In the genomic region with DNA sequence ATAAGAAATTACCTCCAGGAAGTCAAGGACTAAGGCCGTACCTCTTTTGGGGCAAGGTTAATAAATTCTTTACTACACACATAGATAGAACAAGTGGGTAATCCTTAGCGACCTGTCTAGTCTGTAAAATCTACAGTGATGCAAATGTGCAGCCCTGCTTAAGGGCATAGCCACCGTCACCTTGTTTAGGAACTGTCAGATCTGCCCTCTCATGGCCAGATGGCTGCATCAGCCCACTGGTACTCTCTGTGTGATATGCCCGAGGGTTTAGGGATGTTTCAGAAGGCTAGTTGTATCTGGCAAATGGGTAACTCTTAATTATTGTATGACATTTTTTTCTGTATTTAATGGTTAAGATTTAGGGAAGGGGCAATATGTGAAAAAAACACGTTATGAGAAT, we compare ENCODE assay signal across 31 cellular contexts.
"Had no signal": no experiment of that assay in that cellular context is flagged by ENCODE, and none has a peak within 500 bp of the region (broad histone marks: within the 10 kb centered on the region; RNA-seq: fewer than 3 reads in every experiment).

No MANE protein-coding gene starts in this region.

- FAIRE-seq: keratinocyte, urothelium cell line had no signal

- DNase-seq: hippocampal formation; kidney glomerular epithelial cell; left cardiac atrium; left lung; lower lobe of right lung; mammary epithelial cell; mesenchymal stem cell; naive B cell; natural killer cell; nephron progenitor cell; ovary; retina; right cardiac atrium; stimulated activated CD4-positive, alpha-beta T cell treated with anti-CD3 and anti-CD28 coated beads, Interleukin-12 subunit alpha, Interleukin-12 subunit beta, amount 100 ng/mL, for 4 hours; stimulated activated CD4-positive, alpha-beta T cell treated with anti-CD3 and anti-CD28 coated beads, Interleukin-15, amount 100 ng/mL, for 24 hours; stimulated activated CD4-positive, alpha-beta T cell treated with anti-CD3 and anti-CD28 coated beads, Interleukin-2, amount 100 ng/mL, for 24 hours; stimulated activated CD4-positive, alpha-beta T cell treated with anti-CD3 and anti-CD28 coated beads, Interleukin-4, amount 100 ng/mL, for 1 hour; stimulated activated naive CD4-positive, alpha-beta T cell; tibial artery; trophoblast cell; upper lobe of right lung had no signal

- H3K36me3 Mint-ChIP-seq: mesothelial cell of epicardium; naive B cell; natural killer cell; stimulated activated effector memory CD8-positive, alpha-beta T cell treated with anti-CD3 and anti-CD28 coated beads, Interleukin-12 subunit alpha, Interleukin-12 subunit beta, amount 100 ng/mL, for 72 hours had no signal

- ATAC-seq: left cardiac atrium; left lung; lower lobe of right lung; natural killer cell; right cardiac atrium; sciatic nerve; stimulated activated effector memory CD8-positive, alpha-beta T cell treated with anti-CD3 and anti-CD28 coated beads, Interleukin-12 subunit alpha, Interleukin-12 subunit beta, amount 100 ng/mL, for 72 hours; upper lobe of right lung had no signal

- H3K4me3 Mint-ChIP-seq: mesothelial cell of epicardium; naive B cell; natural killer cell; nephron progenitor cell; stimulated activated effector memory CD8-positive, alpha-beta T cell treated with anti-CD3 and anti-CD28 coated beads, Interleukin-12 subunit alpha, Interleukin-12 subunit beta, amount 100 ng/mL, for 72 hours; stimulated activated naive CD8-positive, alpha-beta T cell treated with anti-CD3 and anti-CD28 coated beads, Interleukin-15, Interleukin-2, amounts not matched to agents 100 ng/mL and 50 ng/mL, for 24 hours had no signal

- H3K9me3 Mint-ChIP-seq: mesothelial cell of epicardium, nephron progenitor cell had no signal

- H3K9me3 ChIP-seq: left lung, lower lobe of right lung, ovary, suprapubic skin, thoracic aorta, tibial artery, upper lobe of right lung had no signal

- H3K27me3 Mint-ChIP-seq: naive B cell; progenitor cell of endocrine pancreas; stimulated activated naive CD8-positive, alpha-beta T cell treated with anti-CD3 and anti-CD28 coated beads, Interleukin-15, Interleukin-2, amounts not matched to agents 100 ng/mL and 50 ng/mL, for 24 hours had no signal

- H3K27ac Mint-ChIP-seq: mesothelial cell of epicardium; naive B cell; natural killer cell; nephron progenitor cell; progenitor cell of endocrine pancreas; stimulated activated effector memory CD8-positive, alpha-beta T cell treated with anti-CD3 and anti-CD28 coated beads, Interleukin-12 subunit alpha, Interleukin-12 subunit beta, amount 100 ng/mL, for 72 hours; stimulated activated naive CD8-positive, alpha-beta T cell treated with anti-CD3 and anti-CD28 coated beads, Interleukin-15, Interleukin-2, amounts not matched to agents 100 ng/mL and 50 ng/mL, for 24 hours had no signal

- H3K4me1 ChIP-seq: left lung, lower lobe of right lung, suprapubic skin, tibial artery, upper lobe of right lung had no signal

- H3K27me3 ChIP-seq: left lung, ovary, suprapubic skin, tibial artery, upper lobe of right lung had no signal

- H3K36me3 ChIP-seq: left lung, lower lobe of right lung, ovary, suprapubic skin, thoracic aorta, tibial artery, upper lobe of right lung had no signal

- H3K4me3 ChIP-seq: left lung, lower lobe of right lung, ovary, skin epidermis, suprapubic skin, thoracic aorta, tibial artery, upper lobe of right lung had no signal

- H3K27ac ChIP-seq: left lung, lower lobe of right lung, ovary, skin epidermis, suprapubic skin, thoracic aorta, tibial artery, upper lobe of right lung had no signal

- H3K4me1 Mint-ChIP-seq: mesothelial cell of epicardium; naive B cell; natural killer cell; nephron progenitor cell; stimulated activated effector memory CD8-positive, alpha-beta T cell treated with anti-CD3 and anti-CD28 coated beads, Interleukin-12 subunit alpha, Interleukin-12 subunit beta, amount 100 ng/mL, for 72 hours had no signal
